ENCODE assay signal across 2 cellular contexts in the genomic region with DNA sequence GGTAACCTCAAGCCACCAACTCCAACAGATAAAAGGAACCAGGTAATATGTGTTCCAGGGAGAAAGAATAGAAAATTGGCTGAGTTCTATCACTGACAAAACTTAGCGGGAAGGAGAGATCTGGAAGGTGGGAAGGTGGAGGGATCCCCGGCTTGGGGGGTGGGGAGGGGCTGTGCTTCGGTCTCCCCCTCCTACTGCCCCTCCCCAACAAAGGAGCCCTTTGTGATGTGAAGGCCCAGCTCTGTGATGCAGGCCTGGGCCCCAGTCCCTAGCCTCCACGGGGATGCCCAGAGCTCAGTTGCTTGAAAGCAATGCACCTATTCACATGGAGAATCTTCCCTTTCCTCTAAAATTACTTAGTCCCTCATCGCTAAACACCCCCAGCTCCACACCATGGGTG.
TF ChIP-seq lines count a peak whose summit lies in the region.

No MANE protein-coding gene starts in this region.

TF ChIP-seq in GM23338, 12 proteins besides CTCF, POLR2A, EP300 and RAD21:
- TF ChIP-seq, protein P1, sequence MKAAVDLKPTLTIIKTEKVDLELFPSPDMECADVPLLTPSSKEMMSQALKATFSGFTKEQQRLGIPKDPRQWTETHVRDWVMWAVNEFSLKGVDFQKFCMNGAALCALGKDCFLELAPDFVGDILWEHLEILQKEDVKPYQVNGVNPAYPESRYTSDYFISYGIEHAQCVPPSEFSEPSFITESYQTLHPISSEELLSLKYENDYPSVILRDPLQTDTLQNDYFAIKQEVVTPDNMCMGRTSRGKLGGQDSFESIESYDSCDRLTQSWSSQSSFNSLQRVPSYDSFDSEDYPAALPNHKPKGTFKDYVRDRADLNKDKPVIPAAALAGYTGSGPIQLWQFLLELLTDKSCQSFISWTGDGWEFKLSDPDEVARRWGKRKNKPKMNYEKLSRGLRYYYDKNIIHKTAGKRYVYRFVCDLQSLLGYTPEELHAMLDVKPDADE (IDR thresholded peaks at IDR 0.05), result no peak
- TF ChIP-seq EZH2 (IDR thresholded peaks at IDR 0.05; ENCODE audit: low read depth, unreplicated experiment) (no peak), POLR2AphosphoS5 (IDR thresholded peaks at IDR 0.05; ENCODE audit: low read depth) (peak; percentile 33; the same call in 1 of the 2 replicates)

TF ChIP-seq in HepG2, 621 proteins besides CTCF, POLR2A, EP300 and RAD21 (continued from another document):
- TF ChIP-seq EEA1 (CRISPR knock-in tag; IDR thresholded peaks at IDR 0.05; ENCODE audit: borderline replicate concordance) (no peak), ZNF367 (CRISPR knock-in tag; IDR thresholded peaks at IDR 0.05; ENCODE audit: borderline replicate concordance) (no peak), PHF21A (CRISPR knock-in tag; IDR thresholded peaks at IDR 0.05) (no peak), THYN1 (CRISPR knock-in tag; IDR thresholded peaks at IDR 0.05; ENCODE audit: borderline replicate concordance, low read depth) (no peak), ZFP36 (IDR thresholded peaks at IDR 0.05; ENCODE audit: borderline replicate concordance, low read depth, low read length, partially characterized antibody) (no peak), ZNF878 (CRISPR knock-in tag; IDR thresholded peaks at IDR 0.05) (no peak), HOXA5 (CRISPR knock-in tag; IDR thresholded peaks at IDR 0.05) (no peak), MTA3 (CRISPR knock-in tag; IDR thresholded peaks at IDR 0.05) (no peak), TEAD2 (CRISPR knock-in tag; IDR thresholded peaks at IDR 0.05) (no peak), ZNF597 (CRISPR knock-in tag; IDR thresholded peaks at IDR 0.05) (no peak)
TF ChIP-seq in HepG2: peak in this region for 0.
